1 cellular context compared by ENCODE assay signal in genomic region chr6:71452709-71453108, GRCh38.
TF ChIP-seq lines count a peak whose summit lies in the region.

No MANE protein-coding gene starts in this region.

TF ChIP-seq in GM23338, 12 proteins besides CTCF, POLR2A, EP300 and RAD21 (continued from another document):
- TF ChIP-seq ZNF462 (CRISPR knock-in tag; IDR thresholded peaks at IDR 0.05) (no peak), STAT1 (IDR thresholded peaks at IDR 0.05; ENCODE audit: unreplicated experiment) (no peak), REST (IDR thresholded peaks at IDR 0.05; ENCODE audit: unreplicated experiment) (no peak), CREB1 (CRISPR knock-in tag; IDR thresholded peaks at IDR 0.05; ENCODE audit: low read depth) (no peak)
TF ChIP-seq in GM23338: peak in this region for 0.
